In the genomic region with DNA sequence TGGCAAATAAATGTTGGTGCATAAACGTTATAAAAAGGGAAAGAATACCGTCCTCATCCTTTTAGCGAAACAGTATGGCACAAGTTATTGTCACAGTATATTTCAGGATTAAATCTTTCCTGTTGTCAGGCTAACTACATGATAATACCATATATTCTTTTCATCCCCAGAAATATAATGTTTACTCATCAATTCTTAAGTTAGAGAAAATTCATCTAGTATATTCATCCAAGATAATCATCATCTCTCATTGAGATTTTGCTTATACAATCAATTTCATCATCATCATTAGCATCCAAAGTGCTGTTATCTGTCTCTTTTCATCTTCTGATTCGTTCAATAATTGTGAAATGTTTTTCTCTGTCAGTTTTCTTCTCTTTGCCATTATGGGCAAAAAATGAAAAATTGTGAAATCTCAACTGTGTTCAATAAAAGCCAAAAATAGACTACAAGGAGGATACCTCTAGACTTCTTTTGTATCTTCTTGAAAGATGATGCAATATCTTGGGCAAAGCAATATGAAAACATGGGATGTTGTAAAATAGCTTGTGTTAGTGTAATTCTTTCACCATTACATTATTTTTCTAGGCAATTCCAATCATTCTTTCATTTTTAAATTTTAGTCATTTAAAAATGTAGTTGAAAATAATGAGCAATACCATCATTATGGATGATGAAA, we compare ENCODE assay signal across 19 cellular contexts. TPM values are rescaled to one million over a fixed set of nuclear protein-coding genes. Genes with fewer than 3 reads are reported as not detected.
"Had no signal": no experiment of that assay in that cellular context is flagged by ENCODE, and none has a peak within 500 bp of the region (broad histone marks: within the 10 kb centered on the region; RNA-seq: fewer than 3 reads in every experiment).

No MANE protein-coding gene starts in this region.

- FAIRE-seq: astrocyte, endothelial cell of umbilical vein had no signal

- H3K4me2 ChIP-seq: hepatocyte had no signal

- H3K36me3 ChIP-seq: sigmoid colon, suprapubic skin, upper lobe of right lung had no signal

- ATAC-seq: stimulated activated naive CD8-positive, alpha-beta T cell treated with anti-CD3 and anti-CD28 coated beads, Interleukin-15, Interleukin-2, amounts not matched to agents 100 U/mL and 50 U/mL, for 24 hours; upper lobe of right lung had no signal

- H2AFZ ChIP-seq: hepatocyte had no signal

- H3K27me3 ChIP-seq: hepatocyte, sigmoid colon had no signal

- H3K79me2 ChIP-seq: hepatocyte had no signal

- H3K9me3 ChIP-seq: sigmoid colon, suprapubic skin, upper lobe of right lung had no signal

- DNase-seq: activated CD4-positive, alpha-beta T cell treated with anti-CD3 and anti-CD28 coated beads for 4 hours; activated naive CD4-positive, alpha-beta T cell; sigmoid colon; stimulated activated CD4-positive, alpha-beta T cell treated with anti-CD3 and anti-CD28 coated beads, Interleukin-12 subunit alpha, Interleukin-12 subunit beta, amount 100 ng/mL, for 4 hours; stimulated activated CD4-positive, alpha-beta T cell treated with anti-CD3 and anti-CD28 coated beads, Interleukin-2, amount 100 ng/mL, for 48 hours; stimulated activated naive CD8-positive, alpha-beta T cell treated with anti-CD3 and anti-CD28 coated beads, Interleukin-15, Interleukin-2, amounts not matched to agents 100 U/mL and 50 U/mL, for 24 hours; T1000; upper lobe of right lung had no signal

- H3K27ac ChIP-seq: hepatocyte, sigmoid colon, suprapubic skin, upper lobe of right lung had no signal

- H3K4me3 ChIP-seq: hepatocyte, sigmoid colon, suprapubic skin, upper lobe of right lung had no signal

- H3K4me1 ChIP-seq: sigmoid colon, suprapubic skin, upper lobe of right lung had no signal

RNA-seq across cellular contexts. Expression of a gene that starts 2.6 kb away (rescaled TPM):
- total RNA-seq: activated T-helper 1 cell treated with anti-CD3 and anti-CD28 coated beads, Interleukin-12 subunit alpha, Interleukin-12 subunit beta, Interleukin-2, Interleukin-4 antibody, amounts not matched to agents 30 ng/mL and 10 ng/mL and 1 ng/mL, durations not matched to agents 14 hours and 24 hours and 36 hours; astrocyte; endothelial cell of umbilical vein; fibroblast of lung; hepatocyte; kidney epithelial cell; lower leg skin; osteocyte; pulmonary artery endothelial cell; sigmoid colon; suprapubic skin; upper lobe of right lung had no signal
- polyA plus RNA-seq: endothelial cell of umbilical vein, fibroblast of lung, hepatocyte, neural cell, sigmoid colon had no signal
